Comparison of ENCODE assay signal across 24 cellular contexts in genomic region chr7:25887795-25888559, GRCh38.
"Had no signal": no experiment of that assay in that cellular context is flagged by ENCODE, and none has a peak within 500 bp of the region (broad histone marks: within the 10 kb centered on the region; RNA-seq: fewer than 3 reads in every experiment).

No MANE protein-coding gene starts in this region.

- H3K36me3 ChIP-seq: esophagus muscularis mucosa, gastroesophageal sphincter, heart right ventricle, left lung, lower lobe of right lung had no signal

- H3K27ac ChIP-seq: coronary artery, esophagus muscularis mucosa, foreskin keratinocyte, gastroesophageal sphincter, heart right ventricle, left lung, lower lobe of right lung had no signal

- H3K36me3 Mint-ChIP-seq: mesothelial cell of epicardium; naive B cell; naive thymus-derived CD8-positive, alpha-beta T cell had no signal

- H3K9me3 ChIP-seq: esophagus muscularis mucosa, gastroesophageal sphincter, heart right ventricle, left lung, lower lobe of right lung, mucosa of descending colon had no signal

- ATAC-seq: foreskin keratinocyte; gastroesophageal sphincter; heart right ventricle; left cardiac atrium; left lung; left ventricle myocardium superior; lower lobe of right lung; mucosa of descending colon; naive thymus-derived CD8-positive, alpha-beta T cell had no signal

- H3K27ac Mint-ChIP-seq: mesothelial cell of epicardium, naive B cell had no signal

- DNase-seq: dermis blood vessel endothelial cell; dorsolateral prefrontal cortex; effector CD4-positive, alpha-beta T cell; effector memory CD4-positive, alpha-beta T cell; foreskin keratinocyte; head of caudate nucleus; heart right ventricle; hippocampal formation; left cardiac atrium; left lung; left ventricle myocardium superior; lower lobe of right lung; mesenchymal stem cell; mucosa of descending colon; naive B cell; naive thymus-derived CD8-positive, alpha-beta T cell had no signal

- H3K4me3 ChIP-seq: coronary artery, dorsolateral prefrontal cortex, esophagus muscularis mucosa, gastroesophageal sphincter, heart right ventricle, left lung, lower lobe of right lung, mucosa of descending colon had no signal

- H3K4me1 ChIP-seq: foreskin keratinocyte, left lung, lower lobe of right lung had no signal

- H3K9me3 Mint-ChIP-seq: mesothelial cell of epicardium; naive thymus-derived CD8-positive, alpha-beta T cell had no signal

- FAIRE-seq: colon, endothelial cell of umbilical vein, islet of Langerhans, keratinocyte had no signal
